In genomic region chr5:26740182-26740581, GRCh38 we compare ENCODE assay signal across 1 cellular context.
TF ChIP-seq lines count a peak whose summit lies in the region.

No MANE protein-coding gene starts in this region.

TF ChIP-seq in GM23338, 12 proteins besides CTCF, POLR2A, EP300 and RAD21 (continued from another document):
- no peak for TF ChIP-seq ETS1 (IDR thresholded peaks at IDR 0.05)
- no peak for TF ChIP-seq NANOG (IDR thresholded peaks at IDR 0.05; ENCODE audit: borderline replicate concordance)
- no peak for TF ChIP-seq ZNF114 (CRISPR knock-in tag; IDR thresholded peaks at IDR 0.05)
- no peak for TF ChIP-seq EZH2 (IDR thresholded peaks at IDR 0.05; ENCODE audit: low read depth, unreplicated experiment)
- TF ChIP-seq STAT1 (IDR thresholded peaks at IDR 0.05; ENCODE audit: unreplicated experiment) = no peak
